In genomic region chr14:88185843-88186242, GRCh38 we compare ENCODE assay signal across 5 cellular contexts.
"Had no signal": no experiment of that assay in that cellular context is flagged by ENCODE, and none has a peak within 500 bp of the region (broad histone marks: within the 10 kb centered on the region; RNA-seq: fewer than 3 reads in every experiment).

No MANE protein-coding gene starts in this region.

- H3K4me3 ChIP-seq: GM23338, K562 had no signal

- DNase-seq: H9, HCEC 1CT, IMR-90 had no signal

- H3K4me3 Mint-ChIP-seq: GM23338, H9 had no signal

- H3K4me2 ChIP-seq: GM23338 had no signal

- H3K9me3 Mint-ChIP-seq: GM23338, H9 had no signal

- H3K27ac Mint-ChIP-seq: GM23338, H9 had no signal

- ATAC-seq: GM23338, K562 had no signal

- H2AFZ ChIP-seq: GM23338 had no signal
